Comparison of ENCODE assay signal across 20 cellular contexts in the genomic region with DNA sequence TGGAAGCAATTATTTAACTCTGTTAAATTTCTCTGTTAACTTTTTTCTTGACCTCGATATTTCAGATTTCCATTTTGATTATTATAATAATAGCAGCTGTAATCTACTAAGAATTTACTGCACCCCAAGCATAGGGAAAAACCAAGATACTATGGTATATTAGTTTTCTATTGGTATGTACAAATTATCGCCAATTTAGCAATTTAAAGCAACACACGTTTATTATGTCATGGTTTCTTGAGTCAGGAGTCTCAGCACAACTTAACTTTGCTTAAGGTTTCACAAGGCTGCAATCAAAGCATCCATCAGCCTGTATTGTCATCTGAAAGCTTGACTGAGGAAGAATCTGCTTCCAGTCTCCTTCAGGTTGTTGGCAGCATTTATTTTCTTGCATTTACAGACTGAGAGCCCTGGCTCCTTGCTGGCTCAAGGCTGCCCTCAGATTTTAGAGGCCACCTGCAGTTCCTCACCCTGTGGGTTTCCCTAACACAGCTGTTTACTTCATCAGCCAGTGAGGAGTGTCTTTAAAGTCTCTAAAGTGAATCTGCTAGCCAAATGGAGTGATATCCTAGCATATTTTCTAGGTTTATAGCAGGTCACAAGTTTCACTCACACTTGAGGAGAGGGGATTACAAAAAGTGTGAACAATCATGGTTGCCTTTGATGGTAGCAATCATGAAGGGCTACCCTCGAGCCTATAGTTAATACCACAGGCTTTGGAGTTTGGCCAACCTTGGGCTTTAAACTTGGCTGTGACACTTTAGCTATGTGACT. TPM values are rescaled to one million over a fixed set of nuclear protein-coding genes. Genes with fewer than 3 reads are reported as not detected.
DNase-seq lines count a peak whose midpoint lies in the region; ATAC-seq, FAIRE-seq and TF ChIP-seq lines count a peak whose summit lies in the region.
"Had no signal": no experiment of that assay in that cellular context is flagged by ENCODE, and none has a peak within 500 bp of the region (broad histone marks: within the 10 kb centered on the region; RNA-seq: fewer than 3 reads in every experiment).

No MANE protein-coding gene starts in this region.

- POLR2A ChIA-PET in OCI-LY7 (lab: Charles Lee) = interaction anchor here (0.6 to 2.4 kb wide), 9 partner anchors 8 to 459 kb away, joined by 3 to 12 read pairs (median 3); no protein-coding TSS in a partner anchor

- no peak for ATAC-seq in DND-41 (ENCODE audit: insufficient read depth, low read depth)
- ATAC-seq: effector memory CD8-positive, alpha-beta T cell; heart right ventricle had no signal

- H3K4me3 ChIP-seq in DND-41 (ENCODE audit: low read depth in 1 of 2, low read length in 2 of 2) (no peak overlapping the region), OCI-LY7 (ENCODE audit: low read depth, low read length, poor library complexity, severe bottlenecking) (no peak overlapping the region)
- H3K4me3 ChIP-seq: heart right ventricle, suprapubic skin had no signal

- no peak for DNase-seq in DND-41
- no peak for DNase-seq in H54 (ENCODE audit: insufficient read length, low spot score)
- peak; percentile 54 for DNase-seq in OCI-LY7 (ENCODE audit: low spot score)
- DNase-seq in iPS-NIHi11 (ENCODE audit: low spot score) = peak; percentile 17
- DNase-seq in NCI-H1694 treated with DMSO at 0.1 percent for 48 hours (lab: John Stamatoyannopoulos, UW) = no peak
- DNase-seq in activated naive CD4-positive, alpha-beta T cell treated with anti-CD3 and anti-CD28 coated beads, Interleukin-2, amount 50 U/mL, for 16 hours = no peak
- DNase-seq in activated T-cell treated with anti-CD3 and anti-CD28 coated beads, Interleukin-2, amount 50 U/mL, for 1 hour = no peak
- no peak for DNase-seq in mesenteric fat pad (ENCODE audit: low spot score)
- DNase-seq: activated CD4-positive, alpha-beta T cell treated with anti-CD3 and anti-CD28 coated beads for 4 hours; activated CD8-positive, alpha-beta memory T cell treated with anti-CD3 and anti-CD28 coated beads, Interleukin-2, amount 50 U/mL, for 48 hours; anterior cingulate cortex; CD4-positive, alpha-beta memory T cell; cerebellar nuclear complex; effector memory CD8-positive, alpha-beta T cell; heart right ventricle; NCI-H1417 treated with DMSO at 0.1 percent for 48 hours; NCI-H226; occipital lobe; stimulated activated CD4-positive, alpha-beta T cell treated with anti-CD3 and anti-CD28 coated beads, Interleukin-2, amount 100 ng/mL, for 48 hours had no signal

- peak; percentile 33 for FAIRE-seq in H54 (lab: Jason Lieb, UNC)

- no peak overlapping the region for H3K27ac ChIP-seq in DND-41 (ENCODE audit: low read length)
- H3K27ac ChIP-seq in OCI-LY7 (ENCODE audit: low read depth, low read length, poor library complexity, severe bottlenecking) = no peak overlapping the region
- H3K27ac ChIP-seq: heart right ventricle, suprapubic skin had no signal

- TF ChIP-seq POLR2A in H54 (IDR thresholded peaks at IDR 0.05; ENCODE audit: low read depth, low read length) = no peak

- H3K9ac ChIP-seq in DND-41 (ENCODE audit: low read depth, low read length) = no peak overlapping the region

- H3K4me2 ChIP-seq in DND-41 (ENCODE audit: insufficient read depth, low read length) = no peak overlapping the region
- H3K4me2 ChIP-seq in OCI-LY7 (ENCODE audit: low read length) = no peak overlapping the region

- no peaks in the 10 kb centered on the region for H3K27me3 ChIP-seq in DND-41 (ENCODE audit: insufficient read depth, low read length, poor library complexity)
- H3K27me3 ChIP-seq: heart right ventricle, suprapubic skin had no signal

- no peaks in the 10 kb centered on the region for H3K9me3 ChIP-seq in DND-41 (ENCODE audit: insufficient read depth, low read length, severe bottlenecking)
- no peaks in the 10 kb centered on the region for H3K9me3 ChIP-seq in OCI-LY7 (ENCODE audit: low read length)
- H3K9me3 ChIP-seq: heart right ventricle, suprapubic skin had no signal

- H3K36me3 ChIP-seq in DND-41 (ENCODE audit: insufficient read depth, low read length) (no peaks in the 10 kb centered on the region), OCI-LY7 (ENCODE audit: insufficient read depth, low read length) (no peaks in the 10 kb centered on the region)
- H3K36me3 ChIP-seq: heart right ventricle, suprapubic skin had no signal

- no peaks in the 10 kb centered on the region for H4K20me1 ChIP-seq in DND-41 (ENCODE audit: insufficient read depth, low read length)
- no peaks in the 10 kb centered on the region for H4K20me1 ChIP-seq in OCI-LY7 (ENCODE audit: insufficient read depth, low read length)

- BruUV-seq in OCI-LY7 (replicated peaks; lab: Mats Ljungman, UMichigan) = no TSS peak

- TF ChIP-seq CTCF in DND-41 (IDR thresholded peaks at IDR 0.05; ENCODE audit: borderline replicate concordance, extremely low read depth, low read length, poor library complexity, severe bottlenecking) = no peak
- peak; percentile 41 for TF ChIP-seq CTCF in OCI-LY7 (conservative IDR thresholded peaks at IDR 0.05; ENCODE audit: low read length)

- intact Hi-C loops in OCI-LY7 (cut with micrococcal nuclease; ENCODE audit: unreplicated experiment) = no loop called here

- H3K4me1 ChIP-seq in DND-41 (ENCODE audit: insufficient read depth, low read length) (peaks cover 34% of the 10 kb centered on the region), OCI-LY7 (ENCODE audit: insufficient read depth, low read length, poor library complexity, severe bottlenecking) (peaks cover 38% of the 10 kb centered on the region)

- no peaks in the 10 kb centered on the region for H3K9me2 ChIP-seq in OCI-LY7 (ENCODE audit: insufficient read depth, low read length)

- peaks cover 12% of the 10 kb centered on the region for H3K79me2 ChIP-seq in DND-41 (ENCODE audit: insufficient read depth, low read length)
- peaks cover under 1% of the 10 kb centered on the region; the same call in 1 of the 2 replicates for H3K79me2 ChIP-seq in OCI-LY7 (ENCODE audit: insufficient read depth, low read depth, low read length)

- CTCF ChIA-PET in OCI-LY7 (lab: Charles Lee; ENCODE audit: unreplicated experiment) = no interaction called here

- H2AFZ ChIP-seq in DND-41 (ENCODE audit: low read depth, low read length) = 0 out of 2 replicates have a peak overlapping the region, but pooled peaks have one; percentile 15
- peak overlapping the region; percentile 59 for H2AFZ ChIP-seq in OCI-LY7 (ENCODE audit: low read length)

RNA-seq across cellular contexts. Expression of a gene that starts 4.4 kb away (rescaled TPM):
- total RNA-seq in OCI-LY7 (2014; rRNA removed; shearing (Covaris generic)) = 12.9 and 14.7 TPM in 2 replicates
- total RNA-seq in OCI-LY7 (2022) (17.8 and 19.0 TPM in 2 replicates), mesenteric fat pad (22.2 TPM)

Comparison
In these comparisons a context has a peak if more than half of its experiments do, and no peak if none do; other contexts are left out.
1. DNase-seq: peak in OCI-LY7 (single experiment) and iPS-NIHi11 (single experiment); none in DND-41 (single experiment), H54 (single experiment), NCI-H1694 treated with DMSO at 0.1 percent for 48 hours (single experiment), activated naive CD4-positive, alpha-beta T cell treated with anti-CD3 and anti-CD28 coated beads, Interleukin-2, amount 50 U/mL, for 16 hours (single experiment), activated T-cell treated with anti-CD3 and anti-CD28 coated beads, Interleukin-2, amount 50 U/mL, for 1 hour (single experiment) and mesenteric fat pad (single experiment).